Comparison of ENCODE assay signal across 9 cellular contexts in genomic region chr1:159012495-159012894, GRCh38. TPM values are rescaled to one million over a fixed set of nuclear protein-coding genes. Genes with fewer than 3 reads are reported as not detected.
DNase-seq lines count a peak whose midpoint lies in the region; ATAC-seq and TF ChIP-seq lines count a peak whose summit lies in the region.
"Had no signal": no experiment of that assay in that cellular context is flagged by ENCODE, and none has a peak within 500 bp of the region (broad histone marks: within the 10 kb centered on the region; RNA-seq: fewer than 3 reads in every experiment).

No MANE protein-coding gene starts in this region.

- ATAC-seq in stimulated activated effector memory CD8-positive, alpha-beta T cell treated with anti-CD3 and anti-CD28 coated beads, Interleukin-12 subunit alpha, Interleukin-12 subunit beta, amount 100 ng/mL, for 72 hours: peak; percentile 71

- 66 to 74% methylated on average over 6 of the region's 6 CpGs for WGBS in testis, 2 donors

- intact Hi-C loops in activated T-helper 1 cell treated with anti-CD3 and anti-CD28 coated beads, Interleukin-12 subunit alpha, Interleukin-12 subunit beta, Interleukin-2, Interleukin-4 antibody, amounts not matched to agents 30 ng/mL and 10 ng/mL and 1 ng/mL, durations not matched to agents 14 hours and 24 hours and 36 hours (cut with micrococcal nuclease): loop anchor here (5.0 to 10.0 kb wide), 2 partner anchors 868 to 910 kb away; no protein-coding TSS in a partner anchor
- intact Hi-C loops in testis (cut with DNase I; ENCODE audit: low total_unique reads): no loop called here

- peaks cover 64% of the 10 kb centered on the region for H3K36me3 Mint-ChIP-seq in activated T-helper 1 cell treated with anti-CD3 and anti-CD28 coated beads, Interleukin-12 subunit alpha, Interleukin-12 subunit beta, Interleukin-2, Interleukin-4 antibody, amounts not matched to agents 30 ng/mL and 10 ng/mL and 1 ng/mL, durations not matched to agents 14 hours and 24 hours and 36 hours (ENCODE audit: low read depth)
- peaks cover 90% of the 10 kb centered on the region for H3K36me3 Mint-ChIP-seq in stimulated activated effector memory CD8-positive, alpha-beta T cell treated with anti-CD3 and anti-CD28 coated beads, Interleukin-12 subunit alpha, Interleukin-12 subunit beta, amount 100 ng/mL, for 72 hours

- no peaks in the 10 kb centered on the region for H3K9me3 ChIP-seq in right atrium auricular region
- no peaks in the 10 kb centered on the region for H3K9me3 ChIP-seq in HAP-1
- H3K9me3 ChIP-seq in testis: no peaks in the 10 kb centered on the region

- H3K36me3 ChIP-seq in right atrium auricular region (peaks cover 16% of the 10 kb centered on the region), HAP-1 (replicated peaks) (no peaks in the 10 kb centered on the region), testis (ENCODE audit: low read depth, missing control alignments) (no peaks in the 10 kb centered on the region)

- H3K4me1 ChIP-seq in right atrium auricular region (peaks cover 0 to 38% of the 10 kb centered on the region in 2 donors), HAP-1 (no peaks in the 10 kb centered on the region), testis (no peaks in the 10 kb centered on the region)

- H3K4me3 ChIP-seq in right atrium auricular region (peak overlapping the region; percentile 46 to 54), HAP-1 (no peak overlapping the region), testis (peak overlapping the region in 1 of 2 donors; percentile 0)

- in situ Hi-C loops in KBM-7 (cut with MboI; ENCODE audit: low pct_unique_long_range_greater_than_20kb, low sequenced_read_pairs): no loop called here
- in situ Hi-C loops in HAP-1 (cut with MboI; ENCODE audit: low sequenced_read_pairs): no loop called here

- peak; percentile 14 for DNase-seq in NCI-H82 (lab: John Stamatoyannopoulos, UW)
- no peak for DNase-seq in NCI-H82 treated with DMSO at 0.1 percent for 48 hours (lab: John Stamatoyannopoulos, UW; ENCODE audit: unreplicated experiment)
- DNase-seq in KBM-7: peak; percentile 82
- peak; percentile 59 for DNase-seq in activated T-helper 1 cell treated with anti-CD3 and anti-CD28 coated beads, Interleukin-12 subunit alpha, Interleukin-12 subunit beta, Interleukin-2, Interleukin-4 antibody, amounts not matched to agents 30 ng/mL and 10 ng/mL and 1 ng/mL, durations not matched to agents 14 hours and 24 hours and 36 hours (ENCODE audit: low spot score)
- DNase-seq in right atrium auricular region (ENCODE audit: low spot score): no peak
- peak; percentile 28 to 76 for DNase-seq in stimulated activated effector memory CD8-positive, alpha-beta T cell treated with anti-CD3 and anti-CD28 coated beads, Interleukin-12 subunit alpha, Interleukin-12 subunit beta, amount 100 ng/mL, for 72 hours (ENCODE audit: low spot score in 2 of 2)
- DNase-seq in HAP-1 (ENCODE audit: low spot score in 2 of 2): no peak
- no peak for DNase-seq in testis

- no peaks in the 10 kb centered on the region for H3K27me3 Mint-ChIP-seq in activated T-helper 1 cell treated with anti-CD3 and anti-CD28 coated beads, Interleukin-12 subunit alpha, Interleukin-12 subunit beta, Interleukin-2, Interleukin-4 antibody, amounts not matched to agents 30 ng/mL and 10 ng/mL and 1 ng/mL, durations not matched to agents 14 hours and 24 hours and 36 hours (ENCODE audit: insufficient read depth)

- H3K4me3 Mint-ChIP-seq in activated T-helper 1 cell treated with anti-CD3 and anti-CD28 coated beads, Interleukin-12 subunit alpha, Interleukin-12 subunit beta, Interleukin-2, Interleukin-4 antibody, amounts not matched to agents 30 ng/mL and 10 ng/mL and 1 ng/mL, durations not matched to agents 14 hours and 24 hours and 36 hours: peak overlapping the region; percentile 91
- peak overlapping the region; percentile 73 for H3K4me3 Mint-ChIP-seq in stimulated activated effector memory CD8-positive, alpha-beta T cell treated with anti-CD3 and anti-CD28 coated beads, Interleukin-12 subunit alpha, Interleukin-12 subunit beta, amount 100 ng/mL, for 72 hours

- TF ChIP-seq POLR2A in testis (IDR thresholded peaks at IDR 0.05): no peak

- H3K4me1 Mint-ChIP-seq in activated T-helper 1 cell treated with anti-CD3 and anti-CD28 coated beads, Interleukin-12 subunit alpha, Interleukin-12 subunit beta, Interleukin-2, Interleukin-4 antibody, amounts not matched to agents 30 ng/mL and 10 ng/mL and 1 ng/mL, durations not matched to agents 14 hours and 24 hours and 36 hours (ENCODE audit: low read depth): peaks cover 61% of the 10 kb centered on the region
- peaks cover 60% of the 10 kb centered on the region for H3K4me1 Mint-ChIP-seq in stimulated activated effector memory CD8-positive, alpha-beta T cell treated with anti-CD3 and anti-CD28 coated beads, Interleukin-12 subunit alpha, Interleukin-12 subunit beta, amount 100 ng/mL, for 72 hours

- H3K27ac Mint-ChIP-seq in activated T-helper 1 cell treated with anti-CD3 and anti-CD28 coated beads, Interleukin-12 subunit alpha, Interleukin-12 subunit beta, Interleukin-2, Interleukin-4 antibody, amounts not matched to agents 30 ng/mL and 10 ng/mL and 1 ng/mL, durations not matched to agents 14 hours and 24 hours and 36 hours: peak overlapping the region; percentile 99
- H3K27ac Mint-ChIP-seq in stimulated activated effector memory CD8-positive, alpha-beta T cell treated with anti-CD3 and anti-CD28 coated beads, Interleukin-12 subunit alpha, Interleukin-12 subunit beta, amount 100 ng/mL, for 72 hours: peak overlapping the region; percentile 98

- peaks cover 4% of the 10 kb centered on the region for H3K9me3 Mint-ChIP-seq in activated T-helper 1 cell treated with anti-CD3 and anti-CD28 coated beads, Interleukin-12 subunit alpha, Interleukin-12 subunit beta, Interleukin-2, Interleukin-4 antibody, amounts not matched to agents 30 ng/mL and 10 ng/mL and 1 ng/mL, durations not matched to agents 14 hours and 24 hours and 36 hours
- H3K9me3 Mint-ChIP-seq in stimulated activated effector memory CD8-positive, alpha-beta T cell treated with anti-CD3 and anti-CD28 coated beads, Interleukin-12 subunit alpha, Interleukin-12 subunit beta, amount 100 ng/mL, for 72 hours: no peaks in the 10 kb centered on the region

- TF ChIP-seq CTCF in right atrium auricular region (IDR thresholded peaks at IDR 0.05) (no peak), testis (IDR thresholded peaks at IDR 0.05) (no peak)

- H3K27ac ChIP-seq in right atrium auricular region (peak overlapping the region; percentile 54 to 85), testis (peak overlapping the region in 1 of 2 donors; percentile 41)
- H3K27ac ChIP-seq: 22Rv1 had no signal

- no peaks in the 10 kb centered on the region for H3K27me3 ChIP-seq in right atrium auricular region
- no peaks in the 10 kb centered on the region for H3K27me3 ChIP-seq in HAP-1 (ENCODE audit: low read depth)
- H3K27me3 ChIP-seq in testis: no peaks in the 10 kb centered on the region

RNA-seq across cellular contexts. Expression of gene IFI16, which starts 2.8 kb away (rescaled TPM):
- 223 and 232 TPM in 2 replicates for total RNA-seq in activated T-helper 1 cell treated with anti-CD3 and anti-CD28 coated beads, Interleukin-12 subunit alpha, Interleukin-12 subunit beta, Interleukin-2, Interleukin-4 antibody, amounts not matched to agents 30 ng/mL and 10 ng/mL and 1 ng/mL, durations not matched to agents 14 hours and 24 hours and 36 hours
- total RNA-seq in right atrium auricular region (10 to 100 TPM; 31.1 to 41.2 TPM), testis (10 to 100 TPM; 34.3 to 39.8 TPM)
- 35.7 TPM for polyA plus RNA-seq in testis (ENCODE audit: insufficient read depth, low read depth, low replicate concordance)

Comparison
In these comparisons a context has a peak if more than half of its experiments do, and no peak if none do; other contexts are left out.
1. DNase-seq: peak in NCI-H82 (single experiment), KBM-7 (single experiment), activated T-helper 1 cell treated with anti-CD3 and anti-CD28 coated beads, Interleukin-12 subunit alpha, Interleukin-12 subunit beta, Interleukin-2, Interleukin-4 antibody, amounts not matched to agents 30 ng/mL and 10 ng/mL and 1 ng/mL, durations not matched to agents 14 hours and 24 hours and 36 hours (single experiment) and stimulated activated effector memory CD8-positive, alpha-beta T cell treated with anti-CD3 and anti-CD28 coated beads, Interleukin-12 subunit alpha, Interleukin-12 subunit beta, amount 100 ng/mL, for 72 hours (2 of 2); none in NCI-H82 treated with DMSO at 0.1 percent for 48 hours (single experiment), right atrium auricular region (single experiment), HAP-1 (0 of 2) and testis (single experiment).